In genomic region chr7:28572321-28573058, GRCh38 we compare ENCODE assay signal across 14 cellular contexts.
DNase-seq lines count a peak whose midpoint lies in the region; ATAC-seq, FAIRE-seq and TF ChIP-seq lines count a peak whose summit lies in the region.
"Had no signal": no experiment of that assay in that cellular context is flagged by ENCODE, and none has a peak within 500 bp of the region (broad histone marks: within the 10 kb centered on the region; RNA-seq: fewer than 3 reads in every experiment).

No MANE protein-coding gene starts in this region.

- no peak for TF ChIP-seq POLR2A in GM12891 (IDR thresholded peaks at IDR 0.05; ENCODE audit: low read depth, low read length)
- no peak for TF ChIP-seq POLR2A in upper lobe of left lung (IDR thresholded peaks at IDR 0.05)

- ATAC-seq in upper lobe of left lung (ENCODE audit: low FRiP score in 2 of 2), result no peak
- ATAC-seq: effector memory CD8-positive, alpha-beta T cell; gastroesophageal sphincter had no signal

- no peak overlapping the region for H2BK120ac ChIP-seq in neuronal stem cell (ENCODE audit: low read depth, low read length)

- no peak overlapping the region for H3K23ac ChIP-seq in neuronal stem cell (ENCODE audit: low read depth, low read length, poor library complexity)

- H3K79me2 ChIP-seq in OCI-LY1 (ENCODE audit: insufficient read depth, low read length), result peaks cover 31% of the 10 kb centered on the region
- H3K79me2 ChIP-seq in neural progenitor cell (ENCODE audit: low read depth), result no peaks in the 10 kb centered on the region

- H3K79me1 ChIP-seq in neuronal stem cell (ENCODE audit: low read depth, low read length), result no peaks in the 10 kb centered on the region

- peaks cover 15% of the 10 kb centered on the region for H3K36me3 ChIP-seq in OCI-LY1 (ENCODE audit: insufficient read depth, low read length)
- no peaks in the 10 kb centered on the region for H3K36me3 ChIP-seq in neural progenitor cell
- H3K36me3 ChIP-seq in upper lobe of left lung, result no peaks in the 10 kb centered on the region
- H3K36me3 ChIP-seq in neuronal stem cell (replicated peaks in 1 of 2; ENCODE audit: control insufficient read depth in 2 of 2, insufficient read depth in 2 of 2, low read length in 2 of 2), result no peaks in the 10 kb centered on the region
- H3K36me3 ChIP-seq: gastroesophageal sphincter had no signal

- no peaks in the 10 kb centered on the region for H3K27me3 ChIP-seq in OCI-LY1 (ENCODE audit: insufficient read depth, low read length)
- no peaks in the 10 kb centered on the region for H3K27me3 ChIP-seq in neural progenitor cell
- no peaks in the 10 kb centered on the region for H3K27me3 ChIP-seq in upper lobe of left lung
- no peaks in the 10 kb centered on the region for H3K27me3 ChIP-seq in neuronal stem cell (ENCODE audit: control insufficient read depth in 3 of 3, insufficient read depth in 3 of 3, low read depth in 1 of 3, low read length in 3 of 3)
- H3K27me3 ChIP-seq: gastroesophageal sphincter had no signal

- H2AFZ ChIP-seq in OCI-LY1 (ENCODE audit: low read length), result no peak overlapping the region
- H2AFZ ChIP-seq in neural progenitor cell (replicated peaks), result no peak overlapping the region
- no peak overlapping the region for H2AFZ ChIP-seq in neuronal stem cell (ENCODE audit: low read length)

- H3K4ac ChIP-seq in neuronal stem cell (ENCODE audit: low read length), result no peak overlapping the region

- FAIRE-seq in GM12891 (lab: Jason Lieb, UNC), result no peak

- H3K9me2 ChIP-seq in OCI-LY1 (ENCODE audit: low read depth, low read length), result no peaks in the 10 kb centered on the region

- H2BK15ac ChIP-seq in neuronal stem cell (ENCODE audit: low read length), result no peak overlapping the region

- no peak for TF ChIP-seq CTCF in OCI-LY1 (IDR thresholded peaks at IDR 0.05; ENCODE audit: low read length)
- no peak for TF ChIP-seq CTCF in neural progenitor cell (IDR thresholded peaks at IDR 0.05)
- no peak for TF ChIP-seq CTCF in upper lobe of left lung (IDR thresholded peaks at IDR 0.05)

- no peak for TF ChIP-seq EP300 in upper lobe of left lung (IDR thresholded peaks at IDR 0.05)

- H2AK5ac ChIP-seq in neuronal stem cell (ENCODE audit: low read depth, low read length), result no peak overlapping the region

- H3K27ac ChIP-seq in OCI-LY1 (ENCODE audit: low read depth, low read length, poor library complexity, severe bottlenecking) (peak overlapping the region; percentile 98), neural progenitor cell (no peak overlapping the region), upper lobe of left lung (no peak overlapping the region), neuronal stem cell (replicated peaks; ENCODE audit: low read length) (no peak overlapping the region)
- H3K27ac ChIP-seq: gastroesophageal sphincter had no signal

- H2BK12ac ChIP-seq in neuronal stem cell (ENCODE audit: low read length), result no peak overlapping the region

- H3K9me3 Mint-ChIP-seq in neural progenitor cell, result no peaks in the 10 kb centered on the region
- H3K9me3 Mint-ChIP-seq: T-helper 1 cell treated with Interleukin-12 subunit alpha and Interleukin-12 subunit beta and Interleukin-4 antibody, amounts not matched to agents 30 μg/mL and 1 μg/mL, for 36 hours had no signal

- H3K14ac ChIP-seq in neuronal stem cell (ENCODE audit: low read length), result no peak overlapping the region

- no peak overlapping the region for H4K8ac ChIP-seq in neuronal stem cell (ENCODE audit: low read depth, low read length)

- H3F3A ChIP-seq in OCI-LY1 (ENCODE audit: insufficient read depth, low read length) (peaks cover 19% of the 10 kb centered on the region), neural progenitor cell (ENCODE audit: low read depth) (no peaks in the 10 kb centered on the region)

- peak overlapping the region; percentile 83 for H3K4me2 ChIP-seq in OCI-LY1 (ENCODE audit: low read length)
- H3K4me2 ChIP-seq in neural progenitor cell, result no peak overlapping the region
- no peak overlapping the region for H3K4me2 ChIP-seq in neuronal stem cell (ENCODE audit: insufficient read depth, low read length, poor library complexity, severe bottlenecking)

- H2BK5ac ChIP-seq in neuronal stem cell (ENCODE audit: low read length), result no peak overlapping the region

- H4K91ac ChIP-seq in neuronal stem cell (ENCODE audit: low read depth, low read length, poor library complexity), result no peak overlapping the region

- no peak overlapping the region for H3K4me3 Mint-ChIP-seq in neural progenitor cell
- H3K4me3 Mint-ChIP-seq: CD8-positive, alpha-beta memory T cell; effector memory CD8-positive, alpha-beta T cell; T-helper 1 cell treated with Interleukin-12 subunit alpha and Interleukin-12 subunit beta and Interleukin-4 antibody, amounts not matched to agents 30 μg/mL and 1 μg/mL, for 36 hours had no signal

- no peaks in the 10 kb centered on the region for H3K36me3 Mint-ChIP-seq in neural progenitor cell
- H3K36me3 Mint-ChIP-seq: CD8-positive, alpha-beta memory T cell had no signal

- H3K27me3 Mint-ChIP-seq in neural progenitor cell (ENCODE audit: insufficient read depth, low read depth), result no peaks in the 10 kb centered on the region

- H3K9me3 ChIP-seq in OCI-LY1 (ENCODE audit: low read length) (no peaks in the 10 kb centered on the region), neural progenitor cell (ENCODE audit: low read depth) (no peaks in the 10 kb centered on the region), upper lobe of left lung (no peaks in the 10 kb centered on the region), neuronal stem cell (replicated peaks in 1 of 2; ENCODE audit: control insufficient read depth in 2 of 2, insufficient read depth in 1 of 2, low read depth in 1 of 2, low read length in 2 of 2) (no peaks in the 10 kb centered on the region)
- H3K9me3 ChIP-seq: gastroesophageal sphincter had no signal

- H3K4me3 ChIP-seq in OCI-LY1 (ENCODE audit: low read depth, low read length, poor library complexity, severe bottlenecking) (peak overlapping the region; percentile 66), neural progenitor cell (no peak overlapping the region), upper lobe of left lung (no peak overlapping the region), neuronal stem cell (ENCODE audit: low read length in 2 of 2) (no peak overlapping the region)
- H3K4me3 ChIP-seq: gastroesophageal sphincter had no signal

- peaks cover 4% of the 10 kb centered on the region for H3K4me1 Mint-ChIP-seq in neural progenitor cell
- H3K4me1 Mint-ChIP-seq: CD8-positive, alpha-beta memory T cell had no signal

- H3K9ac ChIP-seq in OCI-LY1 (ENCODE audit: low read length) (peak overlapping the region; percentile 74), neural progenitor cell (no peak overlapping the region), neuronal stem cell (ENCODE audit: low read depth, low read length, poor library complexity) (no peak overlapping the region)

- no peak overlapping the region for H3K18ac ChIP-seq in neuronal stem cell (ENCODE audit: low read length)

- H4K20me1 ChIP-seq in OCI-LY1 (ENCODE audit: insufficient read depth, low read length) (no peaks in the 10 kb centered on the region), neural progenitor cell (ENCODE audit: low read depth) (no peaks in the 10 kb centered on the region)

- DNase-seq in GM12891 (ENCODE audit: insufficient read length, low spot score) (no peak), NCI-H1436 (lab: John Stamatoyannopoulos, UW) (peak; percentile 76), neural progenitor cell (ENCODE audit: low spot score) (peak; percentile 13), upper lobe of left lung (no peak), epidermal melanocyte (ENCODE audit: insufficient read length, low spot score) (no peak), neuronal stem cell (ENCODE audit: low spot score) (no peak)
- DNase-seq: activated CD4-positive, alpha-beta T cell treated with anti-CD3 and anti-CD28 coated beads, Interleukin-2, amount 50 U/mL, for 1 hour; CD8-positive, alpha-beta memory T cell; effector memory CD8-positive, alpha-beta T cell; islet precursor cell; NCI-H82 had no signal

- no peak overlapping the region for H3K27ac Mint-ChIP-seq in neural progenitor cell
- H3K27ac Mint-ChIP-seq: CD8-positive, alpha-beta memory T cell; effector memory CD8-positive, alpha-beta T cell; T-helper 1 cell treated with Interleukin-12 subunit alpha and Interleukin-12 subunit beta and Interleukin-4 antibody, amounts not matched to agents 30 μg/mL and 1 μg/mL, for 36 hours had no signal

- 58 to 73% methylated on average over 5 of the region's 5 CpGs for WGBS in upper lobe of left lung, 2 donors
- WGBS in neuronal stem cell (ENCODE audit: extremely low coverage in 2 of 2, insufficient read length in 2 of 2, insufficient replicate concordance in 1 of 2), 2 donors, result no CpG with 5 or more reads among the region's 5 CpGs

- H3K4me1 ChIP-seq in OCI-LY1 (ENCODE audit: insufficient read depth, low read length, severe bottlenecking) (peaks cover 83% of the 10 kb centered on the region), neural progenitor cell (peaks cover 11% of the 10 kb centered on the region), upper lobe of left lung (peaks cover 0 to 13% (median 5%) of the 10 kb centered on the region in 4 donors), neuronal stem cell (ENCODE audit: control insufficient read depth in 2 of 2, insufficient read depth in 1 of 2, low read depth in 1 of 2, low read length in 2 of 2) (peaks cover 4 to 5% of the 10 kb centered on the region in 2 donors)

TF ChIP-seq in GM12891, 5 proteins besides CTCF, POLR2A, EP300 and RAD21:
- TF ChIP-seq POU2F2 (IDR thresholded peaks at IDR 0.05; ENCODE audit: low read depth, low read length), result no peak
- TF ChIP-seq POLR2AphosphoS5 (IDR thresholded peaks at IDR 0.05; ENCODE audit: low read depth, low read length), result peak; percentile 64; the same call in 1 of the 2 replicates
- TF ChIP-seq TAF1 (IDR thresholded peaks at IDR 0.05; ENCODE audit: low read depth, low read length), result 0 out of 2 replicates have a peak, but pooled peaks have one; percentile 9
TF ChIP-seq in GM12891: peak in this region for 2.

Comparison
In these comparisons a context has a peak if more than half of its experiments do, and no peak if none do; other contexts are left out.
1. DNase-seq: peak in NCI-H1436 (single experiment) and neural progenitor cell (single experiment); none in GM12891 (single experiment), upper lobe of left lung (0 of 2), epidermal melanocyte (single experiment) and neuronal stem cell (single experiment).